ENCODE assay signal across 16 cellular contexts in the genomic region with DNA sequence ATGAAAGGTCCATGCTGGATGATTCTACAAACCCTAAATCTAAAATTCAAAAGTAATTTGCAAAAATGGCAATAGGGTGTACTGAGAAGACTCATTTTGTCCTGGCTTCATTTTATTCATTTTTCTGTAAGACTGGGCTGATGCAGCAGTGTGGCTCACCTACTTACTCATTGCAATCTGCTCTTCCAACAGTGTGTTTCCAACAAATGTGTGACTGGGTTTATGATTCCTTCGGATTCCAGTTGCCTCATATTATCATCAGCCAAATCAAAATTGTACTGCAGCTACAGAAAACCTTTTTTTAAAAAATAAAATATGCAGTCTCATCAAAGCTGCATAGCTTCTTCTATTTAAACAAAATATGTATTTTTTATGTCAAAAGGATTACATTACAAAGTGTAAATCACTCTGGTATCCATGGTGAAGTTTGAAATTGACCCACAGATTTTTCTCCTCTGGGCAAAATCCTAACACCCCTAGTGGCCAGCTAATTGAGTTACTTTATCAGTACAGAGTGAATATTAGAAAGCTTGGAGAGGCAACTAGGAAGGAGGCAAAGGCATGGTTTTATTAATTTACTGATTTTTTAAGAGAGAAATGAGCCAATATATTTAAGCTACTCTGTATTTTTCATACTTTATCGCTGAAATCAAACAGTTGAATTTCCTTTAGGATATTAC.
A peak's percentile ranks its signal among the peaks of the same experiment; 100 is the strongest.
DNase-seq lines count a peak whose midpoint lies in the region; ATAC-seq and TF ChIP-seq lines count a peak whose summit lies in the region.
"Had no signal": no experiment of that assay in that cellular context is flagged by ENCODE, and none has a peak within 500 bp of the region (broad histone marks: within the 10 kb centered on the region; RNA-seq: fewer than 3 reads in every experiment).

No MANE protein-coding gene starts in this region.

- H3K36me3 ChIP-seq in brain microvascular endothelial cell (replicated peaks) = no peaks in the 10 kb centered on the region
- no peaks in the 10 kb centered on the region for H3K36me3 ChIP-seq in naive thymus-derived CD4-positive, alpha-beta T cell (ENCODE audit: control insufficient read depth in 2 of 3, insufficient read depth in 3 of 3, low read length in 3 of 3)
- H3K36me3 ChIP-seq: colonic mucosa, stomach had no signal

- POLR2A ChIA-PET in naive thymus-derived CD4-positive, alpha-beta T cell (lab: Charles Lee) = no interaction called here

- no peak overlapping the region for H3K4me3 Mint-ChIP-seq in HFFc6
- no peak overlapping the region for H3K4me3 Mint-ChIP-seq in naive thymus-derived CD4-positive, alpha-beta T cell

- H3K27me3 ChIP-seq in brain microvascular endothelial cell (replicated peaks) = no peaks in the 10 kb centered on the region
- no peaks in the 10 kb centered on the region for H3K27me3 ChIP-seq in naive thymus-derived CD4-positive, alpha-beta T cell (ENCODE audit: control insufficient read depth in 2 of 2, insufficient read depth in 2 of 2, low read length in 2 of 2)
- H3K27me3 ChIP-seq: colonic mucosa, stomach had no signal

- in situ Hi-C loops in brain microvascular endothelial cell (cut with HindIII; ENCODE audit: low pct_ligation_motif_present, low sequenced_read_pairs) = no loop called here

- H3K27me3 Mint-ChIP-seq in HFFc6 (ENCODE audit: insufficient read depth) = peaks cover 1% of the 10 kb centered on the region; the same call in 1 of the 2 replicates
- no peaks in the 10 kb centered on the region for H3K27me3 Mint-ChIP-seq in naive thymus-derived CD4-positive, alpha-beta T cell

- H3K4me1 ChIP-seq in naive thymus-derived CD4-positive, alpha-beta T cell (ENCODE audit: control insufficient read depth in 2 of 2, insufficient read depth in 2 of 2, low read length in 2 of 2) = no peaks in the 10 kb centered on the region
- H3K4me1 ChIP-seq: colonic mucosa, stomach had no signal

- no peak overlapping the region; the same call in 1 of the 2 replicates for H3K27ac Mint-ChIP-seq in HFFc6
- no peak overlapping the region for H3K27ac Mint-ChIP-seq in naive thymus-derived CD4-positive, alpha-beta T cell
- H3K27ac Mint-ChIP-seq: activated T-helper 2 cell treated with anti-CD3 and anti-CD28 coated beads, Interferon-gamma antibody, Interleukin-2, Interleukin-4, amounts not matched to agents 10 μg/mL and 5 μg/mL and 100 μg/mL, durations not matched to agents 14 hours and 24 hours and 36 hours had no signal

- CTCF ChIA-PET in naive thymus-derived CD4-positive, alpha-beta T cell (lab: Charles Lee) = no interaction called here

- peaks cover 13% of the 10 kb centered on the region; the same call in 1 of the 2 replicates for H3K9me3 Mint-ChIP-seq in HFFc6
- peaks cover 0 to 15% (median 2%) of the 10 kb centered on the region in 11 donors for H3K9me3 Mint-ChIP-seq in naive thymus-derived CD4-positive, alpha-beta T cell
- H3K9me3 Mint-ChIP-seq: activated T-helper 2 cell treated with anti-CD3 and anti-CD28 coated beads, Interferon-gamma antibody, Interleukin-2, Interleukin-4, amounts not matched to agents 10 μg/mL and 5 μg/mL and 100 μg/mL, durations not matched to agents 14 hours and 24 hours and 36 hours had no signal

- H3K9me3 ChIP-seq in naive thymus-derived CD4-positive, alpha-beta T cell (ENCODE audit: control insufficient read depth in 2 of 3, low read length in 3 of 3) = no peaks in the 10 kb centered on the region
- H3K9me3 ChIP-seq: colonic mucosa had no signal

- H3K4me3 ChIP-seq in AG10803 (ENCODE audit: low read length) (no peak overlapping the region), brain microvascular endothelial cell (ENCODE audit: low read depth, low read length) (no peak overlapping the region)
- no peak overlapping the region for H3K4me3 ChIP-seq in naive thymus-derived CD4-positive, alpha-beta T cell (ENCODE audit: low read length)
- H3K4me3 ChIP-seq: colonic mucosa, stomach had no signal

- DNase-seq in AG10803 (ENCODE audit: low read depth) = peak; percentile 8
- peak; percentile 29 for DNase-seq in HFFc6
- DNase-seq in brain microvascular endothelial cell = no peak
- peak; percentile 55 for DNase-seq in inferior parietal cortex (ENCODE audit: extremely low spot score)
- no peak for DNase-seq in activated gamma-delta T cell (lab: John Stamatoyannopoulos, UW)
- no peak for DNase-seq in naive thymus-derived CD4-positive, alpha-beta T cell
- DNase-seq in germinal center (ENCODE audit: low spot score) = no peak
- no peak for DNase-seq in NOMO-1 (lab: John Stamatoyannopoulos, UW; ENCODE audit: unreplicated experiment in 2 of 2)
- DNase-seq: Calu3, colonic mucosa, kidney glomerular epithelial cell, NCI-H2029, right cardiac atrium, stomach had no signal

- H3K27ac ChIP-seq in brain microvascular endothelial cell = no peak overlapping the region
- H3K27ac ChIP-seq in naive thymus-derived CD4-positive, alpha-beta T cell (ENCODE audit: low read depth, low read length) = no peak overlapping the region
- H3K27ac ChIP-seq: colonic mucosa, epithelial cell of prostate, stomach had no signal

- TF ChIP-seq CTCF in AG10803 (conservative IDR thresholded peaks at IDR 0.05; ENCODE audit: low read length) (no peak), HFFc6 (IDR thresholded peaks at IDR 0.05) (peak; percentile 63), brain microvascular endothelial cell (IDR thresholded peaks at IDR 0.05; ENCODE audit: low read depth, low read length, missing control alignments) (peak; percentile 31)

- intact Hi-C loops in naive thymus-derived CD4-positive, alpha-beta T cell (cut with micrococcal nuclease) = no loop called here

- H3K36me3 Mint-ChIP-seq in HFFc6 (ENCODE audit: low read depth) = peaks cover 13% of the 10 kb centered on the region; the same call in 1 of the 2 replicates
- no peaks in the 10 kb centered on the region for H3K36me3 Mint-ChIP-seq in naive thymus-derived CD4-positive, alpha-beta T cell

- ATAC-seq in naive thymus-derived CD4-positive, alpha-beta T cell = no peak
- ATAC-seq: right cardiac atrium had no signal

- H3K4me1 Mint-ChIP-seq in HFFc6 (ENCODE audit: low read depth) = peaks cover 9% of the 10 kb centered on the region
- no peaks in the 10 kb centered on the region for H3K4me1 Mint-ChIP-seq in naive thymus-derived CD4-positive, alpha-beta T cell

Comparison
In these comparisons a context has a peak if more than half of its experiments do, and no peak if none do; other contexts are left out.
1. DNase-seq: peak in AG10803 (single experiment), HFFc6 (single experiment) and inferior parietal cortex (single experiment); none in brain microvascular endothelial cell (single experiment), activated gamma-delta T cell (single experiment), naive thymus-derived CD4-positive, alpha-beta T cell (0 of 9), germinal center (single experiment) and NOMO-1 (0 of 2).